ENCODE assay signal across 7 cellular contexts in the genomic region with DNA sequence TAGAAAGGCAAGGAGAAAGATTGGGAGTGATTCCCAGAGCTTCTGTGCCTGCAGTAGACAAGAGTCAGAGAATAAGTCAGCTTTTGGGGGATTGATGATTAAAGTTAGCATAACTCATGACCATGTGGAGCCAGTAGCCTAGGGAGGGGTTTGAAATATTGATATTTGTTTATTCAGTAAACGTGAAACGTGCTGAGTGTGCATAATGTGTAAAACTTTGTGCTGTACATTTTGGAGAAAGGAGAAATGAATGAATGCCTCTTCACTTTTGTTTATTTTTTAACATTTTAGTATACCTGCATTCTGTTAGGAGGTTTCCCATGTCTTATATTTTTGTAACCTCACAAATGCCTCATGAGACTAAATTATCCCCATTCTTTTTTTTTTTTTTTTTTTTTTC.
"Had no signal": no experiment of that assay in that cellular context is flagged by ENCODE, and none has a peak within 500 bp of the region (broad histone marks: within the 10 kb centered on the region; RNA-seq: fewer than 3 reads in every experiment).

No MANE protein-coding gene starts in this region.

- H3K4me2 ChIP-seq: GM23338 had no signal

- H3K9me3 ChIP-seq: HAP-1 had no signal

- H2AFZ ChIP-seq: GM23338 had no signal

- DNase-seq: H7, HFFc6, KG1 had no signal

- H3K36me3 ChIP-seq: HAP-1 had no signal

- H3K27ac ChIP-seq: HL-60 had no signal

- H3K4me3 ChIP-seq: GM23338, HAP-1 had no signal

- H3K4me1 ChIP-seq: HAP-1 had no signal

- ATAC-seq: GM23338, HCT116 had no signal
